ENCODE assay signal across 34 cellular contexts in the genomic region with DNA sequence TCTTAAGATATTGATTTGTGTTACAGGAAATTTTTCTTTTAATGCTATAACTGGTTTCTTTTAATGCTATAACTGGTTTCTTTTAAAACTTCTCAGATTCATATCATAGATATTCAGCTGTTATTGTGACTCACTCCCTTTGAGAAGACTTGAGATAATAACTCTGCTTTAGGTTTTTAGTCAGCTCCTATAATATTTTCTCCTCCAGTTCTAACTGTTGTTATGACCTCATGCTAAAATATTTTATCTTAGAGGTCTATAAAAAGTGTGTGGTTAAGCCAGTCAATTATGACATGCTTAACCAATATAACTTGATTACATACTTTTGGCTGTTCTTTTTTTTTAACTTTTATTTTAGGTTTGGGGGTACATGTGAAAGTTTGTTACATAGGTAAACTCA.
DNase-seq lines count a peak whose midpoint lies in the region; ATAC-seq, FAIRE-seq and TF ChIP-seq lines count a peak whose summit lies in the region.
"Had no signal": no experiment of that assay in that cellular context is flagged by ENCODE, and none has a peak within 500 bp of the region (broad histone marks: within the 10 kb centered on the region; RNA-seq: fewer than 3 reads in every experiment).

No MANE protein-coding gene starts in this region.

- TF ChIP-seq POLR2A in H54 (IDR thresholded peaks at IDR 0.05; ENCODE audit: low read depth, low read length): no peak

- H3K4me3 ChIP-seq in upper lobe of right lung: no peak overlapping the region
- H3K4me3 ChIP-seq: esophagus squamous epithelium, lung, psoas muscle, sigmoid colon, transverse colon had no signal

- FAIRE-seq in H54 (lab: Jason Lieb, UNC): no peak

- ATAC-seq in SK-N-SH treated with all-trans-retinoic acid at 6 μM for 48 hours (peak; percentile 86), upper lobe of right lung (no peak)
- ATAC-seq: activated naive CD8-positive, alpha-beta T cell treated with anti-CD3 and anti-CD28 coated beads, Interleukin-2, amount 50 U/mL, for 24 hours; CD8-positive, alpha-beta T cell; left cardiac atrium; natural killer cell treated with Interleukin-12 subunit alpha and Interleukin-12 subunit beta and Interleukin-15 and Interleukin-18, amount 100 ng/mL, for 72 hours; Panc1; psoas muscle had no signal

- TF ChIP-seq CTCF in upper lobe of right lung (IDR thresholded peaks at IDR 0.05): no peak

- H3K27ac ChIP-seq in upper lobe of right lung: no peak overlapping the region
- H3K27ac ChIP-seq: 22Rv1, esophagus squamous epithelium, KMS-11, psoas muscle, sigmoid colon, transverse colon had no signal

- DNase-seq in A172 (ENCODE audit: low spot score) (peak; percentile 9), GM04503 (ENCODE audit: low read depth) (peak; percentile 53), hepatic stellate cell (ENCODE audit: low spot score) (peak; percentile 46), NCI-H510A treated with DMSO at 0.1 percent for 48 hours (lab: John Stamatoyannopoulos, UW) (no peak), T-helper 9 cell (no peak), upper lobe of right lung (no peak), H54 (ENCODE audit: insufficient read length, low spot score) (no peak)
- DNase-seq: activated CD4-positive, alpha-beta memory T cell treated with anti-CD3 and anti-CD28 coated beads for 36 hours; activated CD4-positive, alpha-beta T cell treated with anti-CD3 and anti-CD28 coated beads for 1 hour; activated CD8-positive, alpha-beta memory T cell treated with anti-CD3 and anti-CD28 coated beads, Interleukin-2, amount 50 U/mL, for 4 hours; activated naive CD4-positive, alpha-beta T cell; activated naive CD8-positive, alpha-beta T cell treated with anti-CD3 and anti-CD28 coated beads, Interleukin-2, amount 50 U/mL, for 24 hours; BE2C; CD8-positive, alpha-beta T cell; cerebellar nuclear complex; esophagus squamous epithelium; hippocampal formation; left cardiac atrium; NCI-H1417; NCI-H2029; NCI-H69; occipital lobe; psoas muscle; Right ventricle myocardium superior; sigmoid colon; stimulated activated CD4-positive, alpha-beta T cell treated with anti-CD3 and anti-CD28 coated beads, Interleukin-15, amount 100 ng/mL, for 24 hours; stimulated activated CD4-positive, alpha-beta T cell treated with anti-CD3 and anti-CD28 coated beads, Interleukin-4, amount 100 ng/mL, for 4 hours; transverse colon had no signal

- no peaks in the 10 kb centered on the region for H3K36me3 ChIP-seq in upper lobe of right lung
- H3K36me3 ChIP-seq: BE2C, esophagus squamous epithelium, sigmoid colon, transverse colon had no signal

- intact Hi-C loops in upper lobe of right lung (cut with DNase I): no loop called here

- H3K9me3 ChIP-seq in upper lobe of right lung: no peaks in the 10 kb centered on the region
- H3K9me3 ChIP-seq: BE2C had no signal

- no peaks in the 10 kb centered on the region for H3K27me3 ChIP-seq in upper lobe of right lung
- H3K27me3 ChIP-seq: BE2C, esophagus squamous epithelium, sigmoid colon, transverse colon had no signal

- no peaks in the 10 kb centered on the region for H3K4me1 ChIP-seq in upper lobe of right lung
- H3K4me1 ChIP-seq: BE2C, esophagus squamous epithelium, psoas muscle, sigmoid colon, transverse colon had no signal

TF ChIP-seq in SK-N-SH treated with all-trans-retinoic acid at 6 μM for 48 hours, 23 proteins besides CTCF, POLR2A, EP300 and RAD21:
- TF ChIP-seq CSDC2 (CRISPR knock-in tag; IDR thresholded peaks at IDR 0.05) (no peak), ZFP30 (CRISPR knock-in tag; IDR thresholded peaks at IDR 0.05) (no peak), GLIS3 (CRISPR knock-in tag; IDR thresholded peaks at IDR 0.05) (no peak), ISL1 (CRISPR knock-in tag; IDR thresholded peaks at IDR 0.05) (peak; percentile 79), ZFP3 (CRISPR knock-in tag; IDR thresholded peaks at IDR 0.05) (peak; percentile 48; the same call in 1 of the 2 replicates), TOX (CRISPR knock-in tag; IDR thresholded peaks at IDR 0.05; ENCODE audit: borderline replicate concordance) (no peak), ZNF8 (CRISPR knock-in tag; IDR thresholded peaks at IDR 0.05) (no peak)
- TF ChIP-seq, protein P1, sequence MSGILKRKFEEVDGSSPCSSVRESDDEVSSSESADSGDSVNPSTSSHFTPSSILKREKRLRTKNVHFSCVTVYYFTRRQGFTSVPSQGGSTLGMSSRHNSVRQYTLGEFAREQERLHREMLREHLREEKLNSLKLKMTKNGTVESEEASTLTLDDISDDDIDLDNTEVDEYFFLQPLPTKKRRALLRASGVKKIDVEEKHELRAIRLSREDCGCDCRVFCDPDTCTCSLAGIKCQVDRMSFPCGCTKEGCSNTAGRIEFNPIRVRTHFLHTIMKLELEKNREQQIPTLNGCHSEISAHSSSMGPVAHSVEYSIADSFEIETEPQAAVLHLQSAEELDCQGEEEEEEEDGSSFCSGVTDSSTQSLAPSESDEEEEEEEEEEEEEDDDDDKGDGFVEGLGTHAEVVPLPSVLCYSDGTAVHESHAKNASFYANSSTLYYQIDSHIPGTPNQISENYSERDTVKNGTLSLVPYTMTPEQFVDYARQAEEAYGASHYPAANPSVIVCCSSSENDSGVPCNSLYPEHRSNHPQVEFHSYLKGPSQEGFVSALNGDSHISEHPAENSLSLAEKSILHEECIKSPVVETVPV (CRISPR knock-in tag; IDR thresholded peaks at IDR 0.05): no peak
- TF ChIP-seq, protein P2, sequence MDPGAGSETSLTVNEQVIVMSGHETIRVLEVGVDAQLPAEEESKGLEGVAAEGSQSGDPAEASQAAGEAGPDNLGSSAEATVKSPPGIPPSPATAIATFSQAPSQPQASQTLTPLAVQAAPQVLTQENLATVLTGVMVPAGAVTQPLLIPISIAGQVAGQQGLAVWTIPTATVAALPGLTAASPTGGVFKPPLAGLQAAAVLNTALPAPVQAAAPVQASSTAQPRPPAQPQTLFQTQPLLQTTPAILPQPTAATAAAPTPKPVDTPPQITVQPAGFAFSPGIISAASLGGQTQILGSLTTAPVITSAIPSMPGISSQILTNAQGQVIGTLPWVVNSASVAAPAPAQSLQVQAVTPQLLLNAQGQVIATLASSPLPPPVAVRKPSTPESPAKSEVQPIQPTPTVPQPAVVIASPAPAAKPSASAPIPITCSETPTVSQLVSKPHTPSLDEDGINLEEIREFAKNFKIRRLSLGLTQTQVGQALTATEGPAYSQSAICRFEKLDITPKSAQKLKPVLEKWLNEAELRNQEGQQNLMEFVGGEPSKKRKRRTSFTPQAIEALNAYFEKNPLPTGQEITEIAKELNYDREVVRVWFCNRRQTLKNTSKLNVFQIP (CRISPR knock-in tag; IDR thresholded peaks at IDR 0.05; ENCODE audit: borderline replicate concordance, low read depth): no peak
- TF ChIP-seq, protein P3, sequence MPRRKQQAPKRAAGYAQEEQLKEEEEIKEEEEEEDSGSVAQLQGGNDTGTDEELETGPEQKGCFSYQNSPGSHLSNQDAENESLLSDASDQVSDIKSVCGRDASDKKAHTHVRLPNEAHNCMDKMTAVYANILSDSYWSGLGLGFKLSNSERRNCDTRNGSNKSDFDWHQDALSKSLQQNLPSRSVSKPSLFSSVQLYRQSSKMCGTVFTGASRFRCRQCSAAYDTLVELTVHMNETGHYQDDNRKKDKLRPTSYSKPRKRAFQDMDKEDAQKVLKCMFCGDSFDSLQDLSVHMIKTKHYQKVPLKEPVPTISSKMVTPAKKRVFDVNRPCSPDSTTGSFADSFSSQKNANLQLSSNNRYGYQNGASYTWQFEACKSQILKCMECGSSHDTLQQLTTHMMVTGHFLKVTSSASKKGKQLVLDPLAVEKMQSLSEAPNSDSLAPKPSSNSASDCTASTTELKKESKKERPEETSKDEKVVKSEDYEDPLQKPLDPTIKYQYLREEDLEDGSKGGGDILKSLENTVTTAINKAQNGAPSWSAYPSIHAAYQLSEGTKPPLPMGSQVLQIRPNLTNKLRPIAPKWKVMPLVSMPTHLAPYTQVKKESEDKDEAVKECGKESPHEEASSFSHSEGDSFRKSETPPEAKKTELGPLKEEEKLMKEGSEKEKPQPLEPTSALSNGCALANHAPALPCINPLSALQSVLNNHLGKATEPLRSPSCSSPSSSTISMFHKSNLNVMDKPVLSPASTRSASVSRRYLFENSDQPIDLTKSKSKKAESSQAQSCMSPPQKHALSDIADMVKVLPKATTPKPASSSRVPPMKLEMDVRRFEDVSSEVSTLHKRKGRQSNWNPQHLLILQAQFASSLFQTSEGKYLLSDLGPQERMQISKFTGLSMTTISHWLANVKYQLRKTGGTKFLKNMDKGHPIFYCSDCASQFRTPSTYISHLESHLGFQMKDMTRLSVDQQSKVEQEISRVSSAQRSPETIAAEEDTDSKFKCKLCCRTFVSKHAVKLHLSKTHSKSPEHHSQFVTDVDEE (CRISPR knock-in tag; IDR thresholded peaks at IDR 0.05): no peak
- TF ChIP-seq, protein P4, sequence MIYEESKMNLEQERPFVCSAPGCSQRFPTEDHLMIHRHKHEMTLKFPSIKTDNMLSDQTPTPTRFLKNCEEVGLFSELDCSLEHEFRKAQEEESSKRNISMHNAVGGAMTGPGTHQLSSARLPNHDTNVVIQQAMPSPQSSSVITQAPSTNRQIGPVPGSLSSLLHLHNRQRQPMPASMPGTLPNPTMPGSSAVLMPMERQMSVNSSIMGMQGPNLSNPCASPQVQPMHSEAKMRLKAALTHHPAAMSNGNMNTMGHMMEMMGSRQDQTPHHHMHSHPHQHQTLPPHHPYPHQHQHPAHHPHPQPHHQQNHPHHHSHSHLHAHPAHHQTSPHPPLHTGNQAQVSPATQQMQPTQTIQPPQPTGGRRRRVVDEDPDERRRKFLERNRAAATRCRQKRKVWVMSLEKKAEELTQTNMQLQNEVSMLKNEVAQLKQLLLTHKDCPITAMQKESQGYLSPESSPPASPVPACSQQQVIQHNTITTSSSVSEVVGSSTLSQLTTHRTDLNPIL (CRISPR knock-in tag; IDR thresholded peaks at IDR 0.05; ENCODE audit: low read depth): peak; percentile 74

Comparison
In these comparisons a context has a peak if more than half of its experiments do, and no peak if none do; other contexts are left out.
1. DNase-seq: peak in A172 (single experiment), GM04503 (single experiment) and hepatic stellate cell (single experiment); none in NCI-H510A treated with DMSO at 0.1 percent for 48 hours (single experiment), T-helper 9 cell (single experiment), upper lobe of right lung (single experiment) and H54 (single experiment).